Comparison of ENCODE assay signal across 12 cellular contexts in genomic region chr2:133843551-133843950, GRCh38.
A peak's percentile ranks its signal among the peaks of the same experiment; 100 is the strongest.
DNase-seq lines count a peak whose midpoint lies in the region; ATAC-seq, FAIRE-seq and TF ChIP-seq lines count a peak whose summit lies in the region.
"Had no signal": no experiment of that assay in that cellular context is flagged by ENCODE, and none has a peak within 500 bp of the region (broad histone marks: within the 10 kb centered on the region; RNA-seq: fewer than 3 reads in every experiment).

No MANE protein-coding gene starts in this region.

- intact Hi-C loops in activated CD4-positive, alpha-beta T cell treated with anti-CD3 and anti-CD28 coated beads for 36 hours (cut with DNase I, micrococcal nuclease), result loop anchor here in 1 of 2 experiments (10.0 kb wide), 1 partner anchor 319 kb away; no protein-coding TSS in a partner anchor

- TF ChIP-seq EP300 in A549 (IDR thresholded peaks at IDR 0.05), result no peak

- TF ChIP-seq POLR2A in A549 (IDR thresholded peaks at IDR 0.05; ENCODE audit: low read length), result no peak

- H3K4me2 ChIP-seq in A549 (no peak overlapping the region), astrocyte (ENCODE audit: low read length) (no peak overlapping the region), hepatocyte (no peak overlapping the region)

- H3K4me3 ChIP-seq in A549, result no peak overlapping the region
- no peak overlapping the region for H3K4me3 ChIP-seq in astrocyte (ENCODE audit: insufficient read depth, low read depth, low read length)
- no peak overlapping the region for H3K4me3 ChIP-seq in hepatocyte

- H3K27ac Mint-ChIP-seq in HFFc6, result peak overlapping the region; percentile 54
- H3K27ac Mint-ChIP-seq in astrocyte (ENCODE audit: unreplicated experiment), result no peak overlapping the region
- no peak overlapping the region for H3K27ac Mint-ChIP-seq in activated CD4-positive, alpha-beta T cell treated with anti-CD3 and anti-CD28 coated beads for 36 hours
- H3K27ac Mint-ChIP-seq: CD4-positive, CD25-positive, alpha-beta regulatory T cell had no signal

- no peak for TF ChIP-seq RAD21 in A549 (conservative IDR thresholded peaks at IDR 0.05 in 1 of 2, IDR thresholded peaks at IDR 0.05 in 1 of 2)

- H4K20me1 ChIP-seq in astrocyte (ENCODE audit: insufficient read depth, low read length) (no peaks in the 10 kb centered on the region), hepatocyte (ENCODE audit: insufficient read depth, poor library complexity, severe bottlenecking) (no peaks in the 10 kb centered on the region)

- no peaks in the 10 kb centered on the region for H3K79me2 ChIP-seq in astrocyte (ENCODE audit: insufficient read depth, low read length)
- no peaks in the 10 kb centered on the region for H3K79me2 ChIP-seq in hepatocyte

- H3K4me3 Mint-ChIP-seq in HFFc6 (no peak overlapping the region), astrocyte (ENCODE audit: unreplicated experiment) (no peak overlapping the region)
- H3K4me3 Mint-ChIP-seq in activated CD4-positive, alpha-beta T cell treated with anti-CD3 and anti-CD28 coated beads for 36 hours, result no peak overlapping the region
- H3K4me3 Mint-ChIP-seq: CD4-positive, CD25-positive, alpha-beta regulatory T cell had no signal

- no peaks in the 10 kb centered on the region for H3K9me3 Mint-ChIP-seq in HFFc6
- no peaks in the 10 kb centered on the region for H3K9me3 Mint-ChIP-seq in astrocyte (ENCODE audit: unreplicated experiment)
- H3K9me3 Mint-ChIP-seq in activated CD4-positive, alpha-beta T cell treated with anti-CD3 and anti-CD28 coated beads for 36 hours (ENCODE audit: low read depth), result no peaks in the 10 kb centered on the region
- H3K9me3 Mint-ChIP-seq: CD4-positive, CD25-positive, alpha-beta regulatory T cell had no signal

- no peak for FAIRE-seq in A549 (lab: Jason Lieb, UNC)
- FAIRE-seq in astrocyte (lab: Jason Lieb, UNC), result no peak
- FAIRE-seq: A204.1 had no signal

- ATAC-seq in A549 (peak; percentile 8 to 25; a peak in 2 of 6 replicates), HG02852 (IDR thresholded peaks at IDR 0.05; ENCODE audit: unreplicated experiment) (no peak), HG02798 (IDR thresholded peaks at IDR 0.05; ENCODE audit: poor library complexity, unreplicated experiment) (no peak)
- no peak for ATAC-seq in activated CD4-positive, alpha-beta T cell treated with anti-CD3 and anti-CD28 coated beads for 36 hours

- CTCF ChIA-PET in A549 (lab: Yijun Ruan, JAX), result interaction anchor here (0.7 to 4.7 kb wide), 41 partner anchors 10 to 1495 kb away, joined by 3 to 48 read pairs (median 5); partner anchors contain the start of gene NCKAP5
- CTCF ChIA-PET in activated CD4-positive, alpha-beta T cell treated with anti-CD3 and anti-CD28 coated beads for 36 hours (lab: Charles Lee), result interaction anchor here (0.7 to 1.8 kb wide), 12 partner anchors 12 to 1296 kb away, joined by 3 to 9 read pairs (median 4); no protein-coding TSS in a partner anchor

- no peaks in the 10 kb centered on the region for H3K9me2 ChIP-seq in hepatocyte (replicated peaks; ENCODE audit: insufficient read depth)

- 84% methylated on average over 6 of the region's 6 CpGs for WGBS in A549 (ENCODE audit: missing lambda C conversion rate)
- 81% methylated on average over 6 of the region's 6 CpGs for WGBS in hepatocyte (ENCODE audit: low lambda C conversion rate, missing lambda C conversion rate)

- H3K27me3 ChIP-seq in astrocyte (ENCODE audit: insufficient read depth, low read length) (no peaks in the 10 kb centered on the region), hepatocyte (no peaks in the 10 kb centered on the region)

- TF ChIP-seq CTCF in A549 (IDR thresholded peaks at IDR 0.05) (no peak), HFFc6 (IDR thresholded peaks at IDR 0.05) (no peak), astrocyte (IDR thresholded peaks at IDR 0.05; ENCODE audit: insufficient read depth, low read depth, low read length) (no peak), hepatocyte (IDR thresholded peaks at IDR 0.05; ENCODE audit: poor library complexity) (no peak)

- H3K36me3 ChIP-seq in astrocyte (ENCODE audit: insufficient read depth, low read length) (no peaks in the 10 kb centered on the region), hepatocyte (replicated peaks; ENCODE audit: insufficient read depth, low read depth) (no peaks in the 10 kb centered on the region)

- H2AFZ ChIP-seq in astrocyte (ENCODE audit: low read depth, low read length), result no peak overlapping the region
- no peak overlapping the region for H2AFZ ChIP-seq in hepatocyte

- H3K4me1 ChIP-seq in A549, result peaks cover 18% of the 10 kb centered on the region; the same call in 1 of the 3 replicates
- H3K4me1 ChIP-seq in astrocyte (ENCODE audit: insufficient read depth, low read length), result peaks cover 20% of the 10 kb centered on the region
- H3K4me1 ChIP-seq in hepatocyte (ENCODE audit: insufficient read depth), result no peaks in the 10 kb centered on the region

- H3K9me3 ChIP-seq in A549 (no peaks in the 10 kb centered on the region), astrocyte (ENCODE audit: insufficient read depth, low read depth, low read length) (no peaks in the 10 kb centered on the region), hepatocyte (ENCODE audit: low read depth) (no peaks in the 10 kb centered on the region)

- H3K36me3 Mint-ChIP-seq in HFFc6 (ENCODE audit: low read depth) (no peaks in the 10 kb centered on the region), astrocyte (ENCODE audit: low read depth, unreplicated experiment) (no peaks in the 10 kb centered on the region)
- no peaks in the 10 kb centered on the region for H3K36me3 Mint-ChIP-seq in activated CD4-positive, alpha-beta T cell treated with anti-CD3 and anti-CD28 coated beads for 36 hours (ENCODE audit: low read depth)
- H3K36me3 Mint-ChIP-seq: CD4-positive, CD25-positive, alpha-beta regulatory T cell had no signal

- H3K4me1 Mint-ChIP-seq in HFFc6 (ENCODE audit: low read depth) (peaks cover 44% of the 10 kb centered on the region), astrocyte (ENCODE audit: low read depth, unreplicated experiment) (peaks cover 10% of the 10 kb centered on the region)
- no peaks in the 10 kb centered on the region for H3K4me1 Mint-ChIP-seq in activated CD4-positive, alpha-beta T cell treated with anti-CD3 and anti-CD28 coated beads for 36 hours

- H3K9ac ChIP-seq in astrocyte (ENCODE audit: low read length), result peak overlapping the region; percentile 28

- DNase-seq in A549 (ENCODE audit: low read depth in 1 of 2, low spot score in 1 of 2) (no peak), HFFc6 (no peak), astrocyte (ENCODE audit: low read depth) (no peak), hepatocyte (ENCODE audit: low spot score) (no peak), OCI-M1 (lab: John Stamatoyannopoulos, UW) (no peak)
- DNase-seq in activated CD4-positive, alpha-beta T cell treated with anti-CD3 and anti-CD28 coated beads for 36 hours, result no peak
- DNase-seq: GF-D8, NCI-H446 treated with DMSO at 0.1 percent for 48 hours had no signal

- peaks cover 2% of the 10 kb centered on the region for H3K27me3 Mint-ChIP-seq in HFFc6 (ENCODE audit: insufficient read depth)
- H3K27me3 Mint-ChIP-seq in astrocyte (ENCODE audit: low read depth, unreplicated experiment), result no peaks in the 10 kb centered on the region
- peaks cover 2% of the 10 kb centered on the region for H3K27me3 Mint-ChIP-seq in activated CD4-positive, alpha-beta T cell treated with anti-CD3 and anti-CD28 coated beads for 36 hours

- POLR2A ChIA-PET in A549 (lab: Yijun Ruan, JAX), result interaction anchor here (1.2 kb wide), 1 partner anchor 1174 kb away, joined by 3 read pairs; no protein-coding TSS in a partner anchor
- POLR2A ChIA-PET in activated CD4-positive, alpha-beta T cell treated with anti-CD3 and anti-CD28 coated beads for 36 hours (lab: Charles Lee), result no interaction called here

- H3K27ac ChIP-seq in A549 (peak overlapping the region; percentile 36 to 78; a peak in 5 of 6 replicates), astrocyte (ENCODE audit: low read depth, low read length) (no peak overlapping the region), hepatocyte (peak overlapping the region; percentile 9)

TF ChIP-seq in A549, 52 proteins besides CTCF, POLR2A, EP300 and RAD21 (continues in another document):
- TF ChIP-seq ZNF302 (CRISPR knock-in tag; IDR thresholded peaks at IDR 0.05) (no peak), EHF (CRISPR knock-in tag; IDR thresholded peaks at IDR 0.05) (no peak), HOXB5 (CRISPR knock-in tag; IDR thresholded peaks at IDR 0.05) (no peak), ESRRA (IDR thresholded peaks at IDR 0.05; ENCODE audit: borderline replicate concordance, low read length) (no peak), HES2 (IDR thresholded peaks at IDR 0.05) (no peak), ELK1 (IDR thresholded peaks at IDR 0.05; ENCODE audit: low read depth, low read length) (no peak), KDM1A (IDR thresholded peaks at IDR 0.05; ENCODE audit: low read depth) (no peak), NR3C1 (IDR thresholded peaks at IDR 0.05) (no peak)

Comparison
In these comparisons a context has a peak if more than half of its experiments do, and no peak if none do; other contexts are left out.
1. ATAC-seq: peak in A549 (2 of 2); none in HG02852 (single experiment), activated CD4-positive, alpha-beta T cell treated with anti-CD3 and anti-CD28 coated beads for 36 hours (single experiment) and HG02798 (single experiment).